Comparison of ENCODE assay signal across 7 cellular contexts in the genomic region with DNA sequence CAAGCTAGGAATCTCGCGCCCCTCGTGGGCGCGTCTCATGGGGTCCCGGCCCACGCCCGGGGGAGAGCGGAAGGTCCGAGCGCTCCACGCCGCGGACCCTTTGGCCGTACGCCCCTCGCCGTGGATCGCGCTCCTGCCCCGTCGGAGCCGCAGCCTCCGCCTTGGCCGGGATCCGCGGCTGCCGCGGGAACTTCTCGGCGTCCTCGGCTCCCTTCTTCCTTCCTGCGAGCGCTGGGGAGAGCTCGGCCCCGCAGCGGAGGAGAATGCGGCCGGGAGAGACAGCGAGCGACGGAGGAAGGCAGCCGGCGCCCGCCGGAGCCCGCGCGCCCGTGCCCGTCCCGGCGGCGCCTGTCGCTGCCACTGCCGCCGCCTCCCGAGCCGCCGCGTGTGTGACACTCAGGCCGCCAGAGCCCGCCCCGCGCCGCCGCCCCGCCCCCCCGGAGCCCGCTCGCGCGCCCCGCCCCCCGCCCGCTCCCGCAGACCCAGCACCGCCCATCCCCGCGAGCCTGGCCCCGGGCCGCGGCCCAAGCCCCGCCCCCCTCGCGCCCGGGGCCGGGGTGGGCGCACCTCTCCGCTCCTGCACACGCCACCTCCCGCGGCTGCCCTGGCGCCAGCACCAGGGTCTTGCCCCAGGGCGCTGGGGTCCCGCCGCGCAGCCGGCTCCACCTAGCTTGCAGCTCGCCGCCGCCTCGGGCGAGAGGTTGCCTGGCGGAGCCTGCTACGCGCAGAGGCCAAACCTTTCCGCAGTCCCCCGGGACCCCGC. TPM values are rescaled to one million over a fixed set of nuclear protein-coding genes. Genes with fewer than 3 reads are reported as not detected.
A peak's percentile ranks its signal among the peaks of the same experiment; 100 is the strongest.
DNase-seq lines count a peak whose midpoint lies in the region; ATAC-seq and TF ChIP-seq lines count a peak whose summit lies in the region.

A gene with protein sequence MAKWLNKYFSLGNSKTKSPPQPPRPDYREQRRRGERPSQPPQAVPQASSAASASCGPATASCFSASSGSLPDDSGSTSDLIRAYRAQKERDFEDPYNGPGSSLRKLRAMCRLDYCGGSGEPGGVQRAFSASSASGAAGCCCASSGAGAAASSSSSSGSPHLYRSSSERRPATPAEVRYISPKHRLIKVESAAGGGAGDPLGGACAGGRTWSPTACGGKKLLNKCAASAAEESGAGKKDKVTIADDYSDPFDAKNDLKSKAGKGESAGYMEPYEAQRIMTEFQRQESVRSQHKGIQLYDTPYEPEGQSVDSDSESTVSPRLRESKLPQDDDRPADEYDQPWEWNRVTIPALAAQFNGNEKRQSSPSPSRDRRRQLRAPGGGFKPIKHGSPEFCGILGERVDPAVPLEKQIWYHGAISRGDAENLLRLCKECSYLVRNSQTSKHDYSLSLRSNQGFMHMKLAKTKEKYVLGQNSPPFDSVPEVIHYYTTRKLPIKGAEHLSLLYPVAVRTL (minus strand): TSS at position 362 of the 763 bp plus-strand sequence. CDS start 582 bp downstream, outside the sequence.

- H3K27ac Mint-ChIP-seq in central memory CD8-positive, alpha-beta T cell (ENCODE audit: low read depth), result peak within 1 kb of the TSS; percentile 26

- H3K27me3 Mint-ChIP-seq in central memory CD8-positive, alpha-beta T cell, result peaks cover 25% of the 10 kb centered on the region

- peak within 1 kb of the TSS; percentile 85 for H3K4me3 Mint-ChIP-seq in central memory CD8-positive, alpha-beta T cell

- H3K4me3 ChIP-seq in kidney epithelial cell (ENCODE audit: low read depth, low read length), result peak within 1 kb of the TSS; percentile 90

- H3K36me3 Mint-ChIP-seq in central memory CD8-positive, alpha-beta T cell (ENCODE audit: insufficient read depth), result peaks cover 7% of the 10 kb centered on the region

- DNase-seq in NCI-H2029 (lab: John Stamatoyannopoulos, UW) (peak; percentile 68), kidney epithelial cell (ENCODE audit: low read depth) (no peak)
- DNase-seq in activated CD4-positive, CD25-positive, alpha-beta regulatory T cell treated with anti-CD3 and anti-CD28 coated beads, Interleukin-2, amount 50 U/mL, for 16 hours (ENCODE audit: low read depth, low spot score), result peak; percentile 42
- DNase-seq in central memory CD8-positive, alpha-beta T cell (ENCODE audit: low spot score in 2 of 2), result peak; percentile 44 to 49
- DNase-seq in stimulated activated CD4-positive, alpha-beta T cell treated with anti-CD3 and anti-CD28 coated beads, Interleukin-15, amount 100 ng/mL, for 1 hour (ENCODE audit: low read depth in 1 of 2, low spot score in 1 of 2), result peak; percentile 66 to 84

- no peaks in the 10 kb centered on the region for H3K36me3 ChIP-seq in kidney epithelial cell (ENCODE audit: control insufficient read depth, insufficient read depth, low read length)

- no peak for TF ChIP-seq CTCF in kidney epithelial cell (IDR thresholded peaks at IDR 0.05; ENCODE audit: insufficient read depth, low read length, poor library complexity, severe bottlenecking)

- no peaks in the 10 kb centered on the region for H3K27me3 ChIP-seq in kidney epithelial cell (ENCODE audit: control insufficient read depth, insufficient read depth, low read length)

- ATAC-seq in GM18498 (IDR thresholded peaks at IDR 0.05; ENCODE audit: unreplicated experiment), result peak; percentile 69
- ATAC-seq in HG02840 (IDR thresholded peaks at IDR 0.05; ENCODE audit: low FRiP score, unreplicated experiment), result peak; percentile 35
- ATAC-seq in central memory CD8-positive, alpha-beta T cell (replicated peaks; ENCODE audit: extremely low read depth, poor library complexity, severe bottlenecking), result peak; percentile 73

- peaks cover 24% of the 10 kb centered on the region for H3K4me1 Mint-ChIP-seq in central memory CD8-positive, alpha-beta T cell

- no peaks in the 10 kb centered on the region for H3K9me3 Mint-ChIP-seq in central memory CD8-positive, alpha-beta T cell

RNA-seq across cellular contexts. Expression of the gene that starts here (rescaled TPM):
- total RNA-seq in kidney epithelial cell, result 39.1 and 42.2 TPM in 2 replicates
